In the genomic region with DNA sequence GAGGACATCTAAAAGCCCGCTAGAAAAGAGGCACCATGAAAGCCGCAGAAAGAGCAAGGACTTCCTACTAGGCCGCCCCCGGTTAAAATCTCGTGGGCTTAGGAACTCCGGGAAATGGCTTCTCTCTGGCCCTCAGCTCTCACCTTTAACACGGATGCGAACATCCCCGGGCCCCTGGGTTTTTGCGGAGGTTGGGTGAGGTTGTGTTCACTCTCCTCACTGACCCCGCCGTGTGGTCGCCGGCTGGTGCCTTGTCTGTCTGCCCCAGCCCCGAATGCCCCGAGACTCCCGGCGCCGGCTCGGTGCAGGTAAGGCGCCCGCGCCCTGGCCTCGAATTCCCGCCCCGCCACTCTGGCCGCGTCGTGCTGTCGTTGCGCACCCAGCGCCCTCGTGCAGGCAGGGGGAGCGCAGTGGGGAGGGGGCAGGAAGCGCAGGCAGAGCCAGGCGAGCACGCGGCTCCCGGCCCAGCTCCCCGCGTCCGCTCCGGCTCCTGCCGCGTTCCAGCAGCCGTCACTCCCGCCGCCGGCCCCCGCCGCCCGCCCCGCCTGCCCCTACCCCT, we compare ENCODE assay signal across 8 cellular contexts. TPM values are rescaled to one million over a fixed set of nuclear protein-coding genes. Genes with fewer than 3 reads are reported as not detected.
DNase-seq lines count a peak whose midpoint lies in the region; ATAC-seq, FAIRE-seq and TF ChIP-seq lines count a peak whose summit lies in the region.

A gene (plus strand): TSS at position 437 of the 559 bp plus-strand sequence. CDS start 326 bp downstream, outside the sequence.

- H3K27ac ChIP-seq in BLaER1 treated with 17β-estradiol and CSF1 and Interleukin-3, amounts not matched to agents 10 nM and 100 nM, result peak within 1 kb of the TSS in 10 of 11 experiments; percentile 51 to 99 (median 96); a peak in 19 of 22 replicates
- no peak within 1 kb of the TSS for H3K27ac ChIP-seq in pancreas

- peaks cover 46 to 94% (median 89%) of the 10 kb centered on the region in 10 experiments for H3K4me1 ChIP-seq in BLaER1 treated with 17β-estradiol and CSF1 and Interleukin-3, amounts not matched to agents 10 nM and 100 nM
- peaks cover 0 to 4% (median 0%) of the 10 kb centered on the region in 3 donors for H3K4me1 ChIP-seq in pancreas

- peak within 1 kb of the TSS; percentile 66 to 97 (median 89) for H3K9ac ChIP-seq in BLaER1 treated with 17β-estradiol and CSF1 and Interleukin-3, amounts not matched to agents 10 nM and 100 nM

- no peak for TF ChIP-seq POLR2A in NB4 (IDR thresholded peaks at IDR 0.05; ENCODE audit: extremely low read depth, insufficient read length)

- DNase-seq in NB4 (ENCODE audit: low read depth) (peak; percentile 67), activated T-cell treated with anti-CD3 and anti-CD28 coated beads for 4 hours (peak; percentile 50), fibroblast of mammary gland (ENCODE audit: low read depth) (peak; percentile 12), pancreas (peak; percentile 16 to 76 (median 38)), cerebellar nuclear complex (lab: John Stamatoyannopoulos, UW) (no peak), NCI-H187 (lab: John Stamatoyannopoulos, UW) (no peak)

- ATAC-seq in pancreas (peak; percentile 74 to 83 (median 79)), HG03521 (IDR thresholded peaks at IDR 0.05; ENCODE audit: unreplicated experiment) (no peak)

- no peaks in the 10 kb centered on the region for H3K9me3 ChIP-seq in BLaER1 treated with 17β-estradiol and CSF1 and Interleukin-3, amounts not matched to agents 10 nM and 100 nM (replicated peaks in 1 of 11)
- H3K9me3 ChIP-seq in pancreas, result no peaks in the 10 kb centered on the region

- 13 to 14% methylated on average over 35 to 53 of the region's 53 CpGs for WGBS in pancreas, 2 donors

- H3K4me3 ChIP-seq in BLaER1 treated with 17β-estradiol and CSF1 and Interleukin-3, amounts not matched to agents 10 nM and 100 nM, result peak within 1 kb of the TSS; percentile 47 to 71 (median 63)
- H3K4me3 ChIP-seq in NB4 (ENCODE audit: low read depth, low read length) (peak within 1 kb of the TSS; percentile 43), fibroblast of mammary gland (ENCODE audit: control insufficient read depth, low read depth, low read length) (no peak within 1 kb of the TSS), pancreas (peak within 1 kb of the TSS in 3 of 4 donors; percentile 40 to 52 (median 42))

- intact Hi-C loops in pancreas (cut with DNase I), result no loop called here

- no peak for TF ChIP-seq CTCF in NB4 (IDR thresholded peaks at IDR 0.05; ENCODE audit: low read depth, low read length)
- no peak for TF ChIP-seq CTCF in fibroblast of mammary gland (conservative IDR thresholded peaks at IDR 0.05; ENCODE audit: control insufficient read depth, insufficient read depth, low read depth, low read length)
- no peak for TF ChIP-seq CTCF in pancreas (IDR thresholded peaks at IDR 0.05)

- FAIRE-seq in pancreas (lab: Jason Lieb, UNC), result no peak

- peaks cover 0 to 24% (median 0%) of the 10 kb centered on the region in 11 experiments; a peak in 5 of 22 replicates for H3K27me3 ChIP-seq in BLaER1 treated with 17β-estradiol and CSF1 and Interleukin-3, amounts not matched to agents 10 nM and 100 nM
- peaks cover 0 to 5% (median 0%) of the 10 kb centered on the region in 4 donors for H3K27me3 ChIP-seq in pancreas

- H4K20me1 ChIP-seq in BLaER1 treated with 17β-estradiol and CSF1 and Interleukin-3, amounts not matched to agents 10 nM and 100 nM, result no peaks in the 10 kb centered on the region

- H3K36me3 ChIP-seq in BLaER1 treated with 17β-estradiol and CSF1 and Interleukin-3, amounts not matched to agents 10 nM and 100 nM, result peaks cover 0 to 5% (median 0%) of the 10 kb centered on the region in 11 experiments; a peak in 3 of 22 replicates
- no peaks in the 10 kb centered on the region for H3K36me3 ChIP-seq in pancreas

- peak within 1 kb of the TSS; percentile 81 to 96 (median 93) for H3K4me2 ChIP-seq in BLaER1 treated with 17β-estradiol and CSF1 and Interleukin-3, amounts not matched to agents 10 nM and 100 nM

RNA-seq across cellular contexts. Expression of the gene that starts here (rescaled TPM):
- under 1 TPM in 4 of 6 donors, not detected in 2; 0.28 to 0.66 (median 0.51) TPM for total RNA-seq in pancreas
- under 1 TPM in 1 of 2 donors, not detected in 1; 0.19 TPM for polyA plus RNA-seq in pancreas

Comparison
In these comparisons a context has a peak if more than half of its experiments do, and no peak if none do; other contexts are left out.
1. Peak in DNase-seq, ATAC-seq and H3K4me3 ChIP-seq in pancreas; RNA of the gene not detected or under 1 TPM.
2. H3K27ac ChIP-seq: peak in BLaER1 treated with 17β-estradiol and CSF1 and Interleukin-3, amounts not matched to agents 10 nM and 100 nM (10 of 11); none in pancreas (0 of 4).
3. DNase-seq: peak in NB4 (single experiment), activated T-cell treated with anti-CD3 and anti-CD28 coated beads for 4 hours (single experiment) and fibroblast of mammary gland (single experiment); none in cerebellar nuclear complex (0 of 2) and NCI-H187 (0 of 2).